1 cellular context compared by ENCODE assay signal in the genomic region with DNA sequence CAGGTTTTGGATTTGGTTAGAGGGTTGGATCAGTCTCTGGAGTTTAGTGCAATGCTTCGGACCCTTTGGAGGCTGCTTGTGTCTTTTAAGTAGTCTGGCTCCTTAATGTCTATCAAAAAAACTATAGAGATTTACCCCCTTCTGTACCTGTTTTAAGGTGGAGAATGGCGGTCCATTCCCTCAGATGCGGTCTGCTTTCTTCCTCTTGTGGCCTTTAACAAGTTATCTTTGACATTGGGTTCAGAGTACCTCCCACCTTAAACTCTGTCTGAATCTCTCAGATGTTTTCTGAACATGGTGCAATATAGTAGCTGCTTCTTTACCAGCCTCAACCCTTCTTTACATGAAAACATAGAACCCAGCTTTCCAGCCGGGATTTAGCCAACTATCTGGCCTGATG.
TF ChIP-seq lines count a peak whose summit lies in the region.

No MANE protein-coding gene starts in this region.

TF ChIP-seq in GM12878, 131 proteins besides CTCF, POLR2A, EP300 and RAD21:
- no peak for TF ChIP-seq SREBF2 (IDR thresholded peaks at IDR 0.05; ENCODE audit: low read length)
- no peak for TF ChIP-seq BRCA1 (IDR thresholded peaks at IDR 0.05; ENCODE audit: low read depth, low read length)
- TF ChIP-seq, protein P1, sequence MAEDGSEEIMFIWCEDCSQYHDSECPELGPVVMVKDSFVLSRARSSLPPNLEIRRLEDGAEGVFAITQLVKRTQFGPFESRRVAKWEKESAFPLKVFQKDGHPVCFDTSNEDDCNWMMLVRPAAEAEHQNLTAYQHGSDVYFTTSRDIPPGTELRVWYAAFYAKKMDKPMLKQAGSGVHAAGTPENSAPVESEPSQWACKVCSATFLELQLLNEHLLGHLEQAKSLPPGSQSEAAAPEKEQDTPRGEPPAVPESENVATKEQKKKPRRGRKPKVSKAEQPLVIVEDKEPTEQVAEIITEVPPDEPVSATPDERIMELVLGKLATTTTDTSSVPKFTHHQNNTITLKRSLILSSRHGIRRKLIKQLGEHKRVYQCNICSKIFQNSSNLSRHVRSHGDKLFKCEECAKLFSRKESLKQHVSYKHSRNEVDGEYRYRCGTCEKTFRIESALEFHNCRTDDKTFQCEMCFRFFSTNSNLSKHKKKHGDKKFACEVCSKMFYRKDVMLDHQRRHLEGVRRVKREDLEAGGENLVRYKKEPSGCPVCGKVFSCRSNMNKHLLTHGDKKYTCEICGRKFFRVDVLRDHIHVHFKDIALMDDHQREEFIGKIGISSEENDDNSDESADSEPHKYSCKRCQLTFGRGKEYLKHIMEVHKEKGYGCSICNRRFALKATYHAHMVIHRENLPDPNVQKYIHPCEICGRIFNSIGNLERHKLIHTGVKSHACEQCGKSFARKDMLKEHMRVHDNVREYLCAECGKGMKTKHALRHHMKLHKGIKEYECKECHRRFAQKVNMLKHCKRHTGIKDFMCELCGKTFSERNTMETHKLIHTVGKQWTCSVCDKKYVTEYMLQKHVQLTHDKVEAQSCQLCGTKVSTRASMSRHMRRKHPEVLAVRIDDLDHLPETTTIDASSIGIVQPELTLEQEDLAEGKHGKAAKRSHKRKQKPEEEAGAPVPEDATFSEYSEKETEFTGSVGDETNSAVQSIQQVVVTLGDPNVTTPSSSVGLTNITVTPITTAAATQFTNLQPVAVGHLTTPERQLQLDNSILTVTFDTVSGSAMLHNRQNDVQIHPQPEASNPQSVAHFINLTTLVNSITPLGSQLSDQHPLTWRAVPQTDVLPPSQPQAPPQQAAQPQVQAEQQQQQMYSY (CRISPR knock-in tag; IDR thresholded peaks at IDR 0.05): no peak
- TF ChIP-seq GATAD2B (conservative IDR thresholded peaks at IDR 0.05; ENCODE audit: low read depth): no peak
- TF ChIP-seq REST (IDR thresholded peaks at IDR 0.05; ENCODE audit: low read depth, low read length): no peak
- TF ChIP-seq SMC3 (IDR thresholded peaks at IDR 0.05; ENCODE audit: borderline replicate concordance, low read length): no peak
- TF ChIP-seq, protein P2, sequence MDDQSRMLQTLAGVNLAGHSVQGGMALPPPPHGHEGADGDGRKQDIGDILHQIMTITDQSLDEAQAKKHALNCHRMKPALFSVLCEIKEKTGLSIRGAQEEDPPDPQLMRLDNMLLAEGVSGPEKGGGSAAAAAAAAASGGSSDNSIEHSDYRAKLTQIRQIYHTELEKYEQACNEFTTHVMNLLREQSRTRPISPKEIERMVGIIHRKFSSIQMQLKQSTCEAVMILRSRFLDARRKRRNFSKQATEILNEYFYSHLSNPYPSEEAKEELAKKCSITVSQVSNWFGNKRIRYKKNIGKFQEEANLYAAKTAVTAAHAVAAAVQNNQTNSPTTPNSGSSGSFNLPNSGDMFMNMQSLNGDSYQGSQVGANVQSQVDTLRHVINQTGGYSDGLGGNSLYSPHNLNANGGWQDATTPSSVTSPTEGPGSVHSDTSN (IDR thresholded peaks at IDR 0.05; ENCODE audit: insufficient replicate concordance, low read depth, low read length): no peak
